Comparison of ENCODE assay signal across 25 cellular contexts in genomic region chr5:176595386-176595943, GRCh38. TPM values are rescaled to one million over a fixed set of nuclear protein-coding genes. Genes with fewer than 3 reads are reported as not detected.
"Had no signal": no experiment of that assay in that cellular context is flagged by ENCODE, and none has a peak within 500 bp of the region (broad histone marks: within the 10 kb centered on the region; RNA-seq: fewer than 3 reads in every experiment).

No MANE protein-coding gene starts in this region.

- H3K36me3 Mint-ChIP-seq: activated naive CD8-positive, alpha-beta T cell had no signal

- H3K4me1 Mint-ChIP-seq: brain had no signal

- H3K27ac Mint-ChIP-seq: activated naive CD8-positive, alpha-beta T cell; T-helper 1 cell treated with Interleukin-12 subunit alpha and Interleukin-12 subunit beta and Interleukin-4 antibody, amounts not matched to agents 30 μg/mL and 1 μg/mL, for 36 hours had no signal

- H3K4me3 Mint-ChIP-seq: activated CD4-positive, alpha-beta T cell treated with anti-CD3 and anti-CD28 coated beads for 36 hours; brain had no signal

- H3K9me3 ChIP-seq: Peyer's patch had no signal

- H3K4me3 ChIP-seq: MG63, Peyer's patch, SJSA1 had no signal

- H3K4me1 ChIP-seq: SJSA1 had no signal

- H3K27me3 Mint-ChIP-seq: brain had no signal

- ATAC-seq: activated CD4-positive, alpha-beta T cell treated with anti-CD3 and anti-CD28 coated beads for 36 hours; activated CD8-positive, alpha-beta T cell treated with anti-CD3 and anti-CD28 coated beads for 36 hours; SK-N-SH treated with all-trans-retinoic acid at 6 μM for 48 hours had no signal

- H3K27me3 ChIP-seq: MG63, Peyer's patch, SJSA1 had no signal

- H3K27ac ChIP-seq: Peyer's patch, RWPE1, SJSA1, VCaP had no signal

- DNase-seq: activated CD4-positive, alpha-beta T cell treated with anti-CD3 and anti-CD28 coated beads for 36 hours; activated CD4-positive, alpha-beta T cell treated with anti-CD3 and anti-CD28 coated beads, Interleukin-2, amount 50 U/mL, for 1 hour; activated CD8-positive, alpha-beta memory T cell treated with anti-CD3 and anti-CD28 coated beads, Interleukin-2, amount 50 U/mL, for 4 hours; activated CD8-positive, alpha-beta T cell treated with anti-CD3 and anti-CD28 coated beads for 36 hours; activated effector memory CD4-positive, alpha-beta T cell treated with Interleukin-2 at 50 U/mL for 16 hours; activated naive CD4-positive, alpha-beta T cell; amygdala; MG63; NCI-H1105; NCI-H1436; NCI-H1694 treated with DMSO at 0.1 percent for 48 hours; NCI-H2081 treated with DMSO at 0.1 percent for 48 hours; NCI-H446; NCI-H524; Peyer's patch; SHP77; SW 1271 had no signal

- H3K9me3 Mint-ChIP-seq: activated CD8-positive, alpha-beta T cell treated with anti-CD3 and anti-CD28 coated beads for 36 hours; T-helper 1 cell treated with Interleukin-12 subunit alpha and Interleukin-12 subunit beta and Interleukin-4 antibody, amounts not matched to agents 30 μg/mL and 1 μg/mL, for 36 hours had no signal

RNA-seq across cellular contexts. Expression of gene SNCB, which starts 34.9 kb away (rescaled TPM):
- total RNA-seq: Peyer's patch, SJSA1 had no signal

RNA-seq across cellular contexts. Expression of gene EIF4E1B, which starts 35.0 kb away (rescaled TPM):
- total RNA-seq: activated CD4-positive, alpha-beta T cell treated with anti-CD3 and anti-CD28 coated beads for 36 hours; activated CD8-positive, alpha-beta T cell treated with anti-CD3 and anti-CD28 coated beads for 36 hours; astrocyte; Peyer's patch; SJSA1 had no signal

RNA-seq across cellular contexts. Expression of gene CDHR2, which starts 46.3 kb away (rescaled TPM):
- total RNA-seq: SJSA1 had no signal
